ENCODE assay signal across 8 cellular contexts in genomic region chr19:3983936-3984583, GRCh38. TPM values are rescaled to one million over a fixed set of nuclear protein-coding genes. Genes with fewer than 3 reads are reported as not detected.
DNase-seq lines count a peak whose midpoint lies in the region; ATAC-seq and TF ChIP-seq lines count a peak whose summit lies in the region.

No MANE protein-coding gene starts in this region.

- H3K27me3 Mint-ChIP-seq in activated CD4-positive, alpha-beta T cell treated with anti-CD3 and anti-CD28 coated beads, Interleukin-2, amount 10 ng/mL, durations not matched to agents 24 days and 14 days, result no peaks in the 10 kb centered on the region
- no peaks in the 10 kb centered on the region for H3K27me3 Mint-ChIP-seq in osteocyte (ENCODE audit: unreplicated experiment)

- CTCF ChIA-PET in AG04449 (lab: Yijun Ruan, JAX), result interaction anchor here (1.2 to 5.6 kb wide), 2 partner anchors 9 to 14 kb away, joined by 3 to 37 read pairs; partner anchors contain the start of gene DAPK3

- DNase-seq in AG04449 (ENCODE audit: low read depth, low spot score), result no peak
- peak; percentile 66 for DNase-seq in activated CD4-positive, alpha-beta T cell treated with anti-CD3 and anti-CD28 coated beads, Interleukin-2, amount 10 ng/mL, durations not matched to agents 24 days and 14 days
- peak; percentile 59 for DNase-seq in fibroblast of mammary gland (ENCODE audit: low read depth)
- no peak for DNase-seq in osteocyte (ENCODE audit: extremely low spot score, unreplicated experiment)
- DNase-seq in NCI-H82 (lab: John Stamatoyannopoulos, UW), result no peak
- no peak for DNase-seq in T-helper 9 cell

- POLR2A ChIA-PET in AG04449 (lab: Yijun Ruan, JAX), result interaction anchor here (0.6 to 8.9 kb wide), 5 partner anchors 8 to 405 kb away, joined by 3 to 266 read pairs (median 9); partner anchors contain the start of gene DAPK3

- no peaks in the 10 kb centered on the region for H3K9me3 Mint-ChIP-seq in activated CD4-positive, alpha-beta T cell treated with anti-CD3 and anti-CD28 coated beads, Interleukin-2, amount 10 ng/mL, durations not matched to agents 24 days and 14 days
- no peaks in the 10 kb centered on the region for H3K9me3 Mint-ChIP-seq in osteocyte (ENCODE audit: unreplicated experiment)

- H3K4me3 Mint-ChIP-seq in activated CD4-positive, alpha-beta T cell treated with anti-CD3 and anti-CD28 coated beads, Interleukin-2, amount 10 ng/mL, durations not matched to agents 24 days and 14 days, result peak overlapping the region; percentile 94
- H3K4me3 Mint-ChIP-seq in osteocyte (ENCODE audit: unreplicated experiment), result peak overlapping the region; percentile 96

- intact Hi-C loops in activated CD4-positive, alpha-beta T cell treated with anti-CD3 and anti-CD28 coated beads, Interleukin-2, amount 10 ng/mL, durations not matched to agents 24 days and 14 days (cut with micrococcal nuclease), result loop anchor here (2.0 kb wide), 1 partner anchor 13 kb away; the partner anchor contains the start of gene DAPK3

- peak; percentile 8 for TF ChIP-seq POLR2A in GM19193 (IDR thresholded peaks at IDR 0.05; ENCODE audit: extremely low read depth, insufficient read depth, insufficient read length)

- no peak for ATAC-seq in HG02623 (IDR thresholded peaks at IDR 0.05; ENCODE audit: unreplicated experiment)

- H3K36me3 Mint-ChIP-seq in activated CD4-positive, alpha-beta T cell treated with anti-CD3 and anti-CD28 coated beads, Interleukin-2, amount 10 ng/mL, durations not matched to agents 24 days and 14 days (ENCODE audit: low read depth), result peaks cover 57% of the 10 kb centered on the region
- peaks cover 33% of the 10 kb centered on the region for H3K36me3 Mint-ChIP-seq in osteocyte (ENCODE audit: unreplicated experiment)

- no peak for TF ChIP-seq CTCF in AG04449 (IDR thresholded peaks at IDR 0.05; ENCODE audit: insufficient read depth, low read length, missing control alignments)
- TF ChIP-seq CTCF in fibroblast of mammary gland (conservative IDR thresholded peaks at IDR 0.05; ENCODE audit: control insufficient read depth, insufficient read depth, low read depth, low read length), result no peak
- no peak for TF ChIP-seq CTCF in osteocyte (IDR thresholded peaks at IDR 0.05)

- H3K27ac Mint-ChIP-seq in activated CD4-positive, alpha-beta T cell treated with anti-CD3 and anti-CD28 coated beads, Interleukin-2, amount 10 ng/mL, durations not matched to agents 24 days and 14 days, result peak overlapping the region; percentile 93
- peak overlapping the region; percentile 94 for H3K27ac Mint-ChIP-seq in osteocyte (ENCODE audit: unreplicated experiment)

- H3K4me3 ChIP-seq in AG04449 (ENCODE audit: low read depth, low read length) (peak overlapping the region; percentile 100), fibroblast of mammary gland (ENCODE audit: control insufficient read depth, low read depth, low read length) (peak overlapping the region; percentile 91)

- peaks cover 30% of the 10 kb centered on the region for H3K4me1 Mint-ChIP-seq in activated CD4-positive, alpha-beta T cell treated with anti-CD3 and anti-CD28 coated beads, Interleukin-2, amount 10 ng/mL, durations not matched to agents 24 days and 14 days
- H3K4me1 Mint-ChIP-seq in osteocyte (ENCODE audit: unreplicated experiment), result peaks cover 48% of the 10 kb centered on the region

RNA-seq across cellular contexts. Expression of gene EEF2, which starts 1.2 kb away (rescaled TPM):
- total RNA-seq in activated CD4-positive, alpha-beta T cell treated with anti-CD3 and anti-CD28 coated beads, Interleukin-2, amount 10 ng/mL, durations not matched to agents 24 days and 14 days, result 2,394 and 2,438 TPM in 2 replicates
- 3,162 and 3,203 TPM in 2 replicates for total RNA-seq in osteocyte

RNA-seq across cellular contexts. Expression of gene DAPK3, which starts 13.2 kb away (rescaled TPM):
- total RNA-seq in activated CD4-positive, alpha-beta T cell treated with anti-CD3 and anti-CD28 coated beads, Interleukin-2, amount 10 ng/mL, durations not matched to agents 24 days and 14 days, result 45.6 and 46.7 TPM in 2 replicates
- total RNA-seq in osteocyte, result 92.9 and 94.7 TPM in 2 replicates

RNA-seq across cellular contexts. Expression of gene PIAS4, which starts 23.5 kb away (rescaled TPM):
- 32.2 and 33.2 TPM in 2 replicates for total RNA-seq in activated CD4-positive, alpha-beta T cell treated with anti-CD3 and anti-CD28 coated beads, Interleukin-2, amount 10 ng/mL, durations not matched to agents 24 days and 14 days
- total RNA-seq in osteocyte, result 28.8 and 29.4 TPM in 2 replicates

RNA-seq across cellular contexts. Expression of gene NMRK2, which starts 51.2 kb away (rescaled TPM):
- not detected in 2 replicates for total RNA-seq in activated CD4-positive, alpha-beta T cell treated with anti-CD3 and anti-CD28 coated beads, Interleukin-2, amount 10 ng/mL, durations not matched to agents 24 days and 14 days
- not detected in 2 replicates for total RNA-seq in osteocyte

Comparison
In these comparisons a context has a peak if more than half of its experiments do, and no peak if none do; other contexts are left out.
1. DNase-seq: peak in activated CD4-positive, alpha-beta T cell treated with anti-CD3 and anti-CD28 coated beads, Interleukin-2, amount 10 ng/mL, durations not matched to agents 24 days and 14 days (single experiment) and fibroblast of mammary gland (single experiment); none in AG04449 (single experiment), osteocyte (single experiment), NCI-H82 (single experiment) and T-helper 9 cell (single experiment).